Comparison of ENCODE assay signal across 9 cellular contexts in the genomic region with DNA sequence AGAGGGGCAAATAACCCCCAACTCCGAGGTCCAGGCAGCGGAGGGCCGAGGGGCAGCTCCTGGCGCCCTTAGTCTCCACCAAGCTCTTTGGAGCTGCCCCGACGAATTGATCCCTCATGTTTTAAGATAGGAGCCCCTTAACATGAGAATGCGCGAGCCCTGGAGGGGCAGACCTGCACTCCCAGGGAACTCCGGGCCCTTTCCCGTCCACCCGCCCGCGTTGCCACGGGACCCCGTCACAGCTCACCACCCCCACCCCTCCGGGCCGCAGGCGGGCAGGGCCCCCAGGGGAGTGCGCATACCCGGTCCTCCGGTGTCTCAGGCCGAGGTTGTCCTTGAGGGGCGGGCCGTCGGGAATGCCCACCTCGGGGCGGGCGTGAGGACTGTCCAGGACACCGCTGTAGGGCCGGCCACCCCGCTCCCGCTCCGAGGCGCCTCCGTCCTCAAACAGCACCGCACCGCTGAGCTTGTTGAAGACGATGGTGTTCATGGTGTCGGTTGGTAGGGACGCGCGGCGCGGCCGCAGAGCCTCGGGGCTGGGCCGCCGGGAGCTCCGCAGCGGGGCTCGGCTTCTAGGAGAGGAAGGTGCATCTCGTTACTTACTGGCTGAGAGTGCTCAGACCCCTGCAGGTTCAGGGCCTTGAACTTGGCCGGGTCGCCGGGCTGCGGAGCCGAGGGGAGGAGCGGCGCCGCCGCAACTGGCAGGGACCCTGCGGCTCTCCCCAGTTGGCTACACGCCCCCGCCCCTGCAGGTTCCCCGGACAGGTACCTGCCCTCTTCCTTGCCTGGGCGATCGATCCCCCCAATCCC. TPM values are rescaled to one million over a fixed set of nuclear protein-coding genes. Genes with fewer than 3 reads are reported as not detected.
DNase-seq lines count a peak whose midpoint lies in the region; ATAC-seq, FAIRE-seq and TF ChIP-seq lines count a peak whose summit lies in the region.
"Had no signal": no experiment of that assay in that cellular context is flagged by ENCODE, and none has a peak within 500 bp of the region (broad histone marks: within the 10 kb centered on the region; RNA-seq: fewer than 3 reads in every experiment).

No MANE protein-coding gene starts in this region.

- intact Hi-C loops in activated B cell treated with CpG ODN at 0.5 μM for 24 hours (cut with micrococcal nuclease) (loop anchor here (1.0 to 10.0 kb wide), 8 partner anchors 238 to 1528 kb away; a partner anchor contains a TSS), mucosa of descending colon (cut with DNase I, micrococcal nuclease) (loop anchor here in 1 of 2 donors (10.0 kb wide), 1 partner anchor 502 kb away; no protein-coding TSS in a partner anchor)

- peak; percentile 16; the same call in 1 of the 2 replicates for TF ChIP-seq POLR2A in H54 (IDR thresholded peaks at IDR 0.05; ENCODE audit: low read depth, low read length)

- CTCF ChIA-PET in activated B cell treated with CpG ODN at 0.5 μM for 24 hours (lab: Charles Lee), result interaction anchor here (1.6 to 3.5 kb wide), 5 partner anchors 9 to 650 kb away, joined by 4 to 11 read pairs (median 7); no protein-coding TSS in a partner anchor

- no peaks in the 10 kb centered on the region for H3K9me3 ChIP-seq in mucosa of descending colon
- H3K9me3 ChIP-seq in thymus (ENCODE audit: control insufficient read depth), result peaks cover 2% of the 10 kb centered on the region

- H3K4me3 ChIP-seq in mucosa of descending colon, result no peak overlapping the region
- peak overlapping the region; percentile 49 for H3K4me3 ChIP-seq in thymus (ENCODE audit: low read length)

- no peak overlapping the region for H3K27ac Mint-ChIP-seq in activated B cell treated with CpG ODN at 0.5 μM for 24 hours
- H3K27ac Mint-ChIP-seq in effector memory CD8-positive, alpha-beta T cell, result no peak overlapping the region

- DNase-seq in H54 (ENCODE audit: insufficient read length, low spot score) (peak; percentile 24), activated B cell treated with CpG ODN at 0.5 μM for 24 hours (peak; percentile 36), mucosa of descending colon (peak; percentile 38 to 58 (median 41)), occipital lobe (lab: John Stamatoyannopoulos, UW) (no peak)
- peak in 2 of 3 experiments; percentile 17 to 27 for DNase-seq in effector memory CD8-positive, alpha-beta T cell

- no peak for TF ChIP-seq CTCF in activated B cell treated with CpG ODN at 0.5 μM for 24 hours (IDR thresholded peaks at IDR 0.05)
- TF ChIP-seq CTCF in mucosa of descending colon (IDR thresholded peaks at IDR 0.05), result no peak

- 1% methylated on average over 67 of the region's 67 CpGs for WGBS in thymus

- FAIRE-seq in H54 (lab: Jason Lieb, UNC), result no peak

- no peak overlapping the region for H3K27ac ChIP-seq in thymus (ENCODE audit: low read depth)

- ATAC-seq in activated B cell treated with CpG ODN at 0.5 μM for 24 hours (ENCODE audit: low read depth) (no peak), mucosa of descending colon (peak; percentile 38), GM19328 (IDR thresholded peaks at IDR 0.05; ENCODE audit: unreplicated experiment) (no peak), HG03571 (IDR thresholded peaks at IDR 0.05; ENCODE audit: unreplicated experiment) (no peak)
- ATAC-seq in effector memory CD8-positive, alpha-beta T cell (replicated peaks), result peak; percentile 26

- H3K27me3 Mint-ChIP-seq in activated B cell treated with CpG ODN at 0.5 μM for 24 hours, result peaks cover 54% of the 10 kb centered on the region
- peaks cover 56 to 73% of the 10 kb centered on the region in 2 donors for H3K27me3 Mint-ChIP-seq in effector memory CD8-positive, alpha-beta T cell

- no peaks in the 10 kb centered on the region for H3K9me3 Mint-ChIP-seq in activated B cell treated with CpG ODN at 0.5 μM for 24 hours
- H3K9me3 Mint-ChIP-seq in effector memory CD8-positive, alpha-beta T cell, result no peaks in the 10 kb centered on the region

- no peaks in the 10 kb centered on the region for H3K36me3 Mint-ChIP-seq in activated B cell treated with CpG ODN at 0.5 μM for 24 hours (ENCODE audit: low read depth)
- H3K36me3 Mint-ChIP-seq in effector memory CD8-positive, alpha-beta T cell (ENCODE audit: insufficient read depth), result peaks cover 17% of the 10 kb centered on the region

- POLR2A ChIA-PET in activated B cell treated with CpG ODN at 0.5 μM for 24 hours (lab: Charles Lee), result interaction anchor here (0.7 kb wide), 1 partner anchor 1216 kb away, joined by 4 read pairs; no protein-coding TSS in a partner anchor

- H3K4me1 ChIP-seq in mucosa of descending colon (ENCODE audit: low read depth) (peaks cover 38% of the 10 kb centered on the region), thymus (ENCODE audit: control insufficient read depth, insufficient read depth, low read length) (peaks cover 7% of the 10 kb centered on the region)

- peaks cover 24% of the 10 kb centered on the region for H3K4me1 Mint-ChIP-seq in activated B cell treated with CpG ODN at 0.5 μM for 24 hours
- peaks cover 24 to 36% of the 10 kb centered on the region in 2 donors for H3K4me1 Mint-ChIP-seq in effector memory CD8-positive, alpha-beta T cell (ENCODE audit: low read depth in 2 of 2)

- no peaks in the 10 kb centered on the region for H3K36me3 ChIP-seq in mucosa of descending colon (ENCODE audit: low read depth)
- H3K36me3 ChIP-seq in thymus (ENCODE audit: control insufficient read depth, insufficient read depth), result no peaks in the 10 kb centered on the region

- H3K27me3 ChIP-seq in thymus (ENCODE audit: control insufficient read depth, insufficient read depth), result peaks cover 71% of the 10 kb centered on the region

- H3K4me3 Mint-ChIP-seq in activated B cell treated with CpG ODN at 0.5 μM for 24 hours, result peak overlapping the region; percentile 76
- H3K4me3 Mint-ChIP-seq in effector memory CD8-positive, alpha-beta T cell, result peak overlapping the region; percentile 82 to 86

RNA-seq across cellular contexts. Expression of a gene that starts 2.5 kb away (rescaled TPM):
- total RNA-seq in activated B cell treated with CpG ODN at 0.5 μM for 24 hours (not detected in 2 replicates), mucosa of descending colon (1 to 10 TPM in 2 of 3 donors, under 1 TPM in 1; 0.26 to 4.2 (median 1.2) TPM), occipital lobe (0.94 TPM)
- polyA plus RNA-seq in thymus, result 0.34 TPM
- total RNA-seq: T-helper 2 cell treated with Interferon-gamma antibody and Interleukin-4, amounts not matched to agents 100 ng/mL and 5 ng/mL, for 36 hours had no signal

Comparison
In these comparisons a context has a peak if more than half of its experiments do, and no peak if none do; other contexts are left out.
1. ATAC-seq: peak in effector memory CD8-positive, alpha-beta T cell (single experiment) and mucosa of descending colon (single experiment); none in activated B cell treated with CpG ODN at 0.5 μM for 24 hours (single experiment), GM19328 (single experiment) and HG03571 (single experiment).